Comparison of ENCODE assay signal across 17 cellular contexts in the genomic region with DNA sequence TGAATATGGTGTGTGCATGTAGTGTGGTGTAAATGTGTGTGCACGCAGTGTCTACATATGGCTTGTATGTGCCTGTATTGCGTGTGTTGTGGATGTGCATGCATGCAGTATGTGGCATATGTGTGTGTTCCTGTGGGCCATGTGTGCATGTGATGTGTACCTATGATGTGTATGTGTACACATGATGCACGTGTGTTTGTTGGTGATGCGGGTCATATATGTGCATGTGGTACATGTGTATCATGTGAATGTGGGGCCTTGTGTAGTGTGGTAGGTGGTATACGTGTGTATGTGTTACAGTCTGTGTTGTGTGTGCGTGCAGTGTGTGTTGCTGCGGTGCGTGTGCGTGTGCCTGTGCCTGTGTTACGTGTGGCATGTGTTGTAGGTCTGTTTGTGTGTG.
"Had no signal": no experiment of that assay in that cellular context is flagged by ENCODE, and none has a peak within 500 bp of the region (broad histone marks: within the 10 kb centered on the region; RNA-seq: fewer than 3 reads in every experiment).

No MANE protein-coding gene starts in this region.

- H3K9me3 ChIP-seq: adrenal gland, ascending aorta, esophagus muscularis mucosa, upper lobe of left lung had no signal

- H3K36me3 Mint-ChIP-seq: activated naive CD8-positive, alpha-beta T cell treated with anti-CD3 and anti-CD28 coated beads for 36 hours; naive thymus-derived CD8-positive, alpha-beta T cell; stimulated activated effector memory CD8-positive, alpha-beta T cell treated with anti-CD3 and anti-CD28 coated beads, Interleukin-12 subunit alpha, Interleukin-12 subunit beta, amount 100 ng/mL, for 72 hours; T-cell had no signal

- H3K27ac ChIP-seq: adrenal gland, ascending aorta, brain microvascular endothelial cell, esophagus muscularis mucosa, foreskin keratinocyte, heart right ventricle, upper lobe of left lung had no signal

- H3K27me3 ChIP-seq: adrenal gland, ascending aorta, brain microvascular endothelial cell, foreskin keratinocyte, upper lobe of left lung had no signal

- H3K36me3 ChIP-seq: adrenal gland, ascending aorta, brain microvascular endothelial cell, esophagus muscularis mucosa, heart right ventricle, upper lobe of left lung had no signal

- DNase-seq: activated effector memory CD4-positive, alpha-beta T cell treated with Interleukin-2 at 50 U/mL for 16 hours; occipital lobe; upper lobe of left lung had no signal

- H3K4me3 ChIP-seq: adrenal gland, ascending aorta, esophagus muscularis mucosa, heart right ventricle, upper lobe of left lung had no signal

- ATAC-seq: stimulated activated effector memory CD8-positive, alpha-beta T cell treated with anti-CD3 and anti-CD28 coated beads, Interleukin-12 subunit alpha, Interleukin-12 subunit beta, amount 100 ng/mL, for 72 hours had no signal

- H3K9me3 Mint-ChIP-seq: activated naive CD8-positive, alpha-beta T cell treated with anti-CD3 and anti-CD28 coated beads for 36 hours; naive thymus-derived CD8-positive, alpha-beta T cell; neural crest cell; stimulated activated effector memory CD8-positive, alpha-beta T cell treated with anti-CD3 and anti-CD28 coated beads, Interleukin-12 subunit alpha, Interleukin-12 subunit beta, amount 100 ng/mL, for 72 hours; stimulated activated naive CD8-positive, alpha-beta T cell treated with anti-CD3 and anti-CD28 coated beads, Interleukin-15, Interleukin-2, amounts not matched to agents 100 ng/mL and 50 ng/mL, for 24 hours; T-cell; T-helper 2 cell treated with Interferon-gamma antibody and Interleukin-4, amounts not matched to agents 5 μg/mL and 100 μg/mL, for 36 hours had no signal

- H3K4me1 ChIP-seq: adrenal gland, ascending aorta, esophagus muscularis mucosa, foreskin keratinocyte, heart right ventricle, upper lobe of left lung had no signal

- H3K4me1 Mint-ChIP-seq: activated CD4-positive, alpha-beta T cell treated with anti-CD3 and anti-CD28 coated beads for 36 hours; activated naive CD8-positive, alpha-beta T cell treated with anti-CD3 and anti-CD28 coated beads for 36 hours; naive thymus-derived CD8-positive, alpha-beta T cell; neural crest cell; stimulated activated effector memory CD8-positive, alpha-beta T cell treated with anti-CD3 and anti-CD28 coated beads, Interleukin-12 subunit alpha, Interleukin-12 subunit beta, amount 100 ng/mL, for 72 hours; T-cell had no signal

- H3K4me3 Mint-ChIP-seq: activated CD4-positive, alpha-beta T cell treated with anti-CD3 and anti-CD28 coated beads for 36 hours; activated naive CD8-positive, alpha-beta T cell treated with anti-CD3 and anti-CD28 coated beads for 36 hours; naive thymus-derived CD8-positive, alpha-beta T cell; neural crest cell; stimulated activated effector memory CD8-positive, alpha-beta T cell treated with anti-CD3 and anti-CD28 coated beads, Interleukin-12 subunit alpha, Interleukin-12 subunit beta, amount 100 ng/mL, for 72 hours; stimulated activated naive CD8-positive, alpha-beta T cell treated with anti-CD3 and anti-CD28 coated beads, Interleukin-15, Interleukin-2, amounts not matched to agents 100 ng/mL and 50 ng/mL, for 24 hours; T-cell; T-helper 2 cell treated with Interferon-gamma antibody and Interleukin-4, amounts not matched to agents 5 μg/mL and 100 μg/mL, for 36 hours had no signal
